In the genomic region with DNA sequence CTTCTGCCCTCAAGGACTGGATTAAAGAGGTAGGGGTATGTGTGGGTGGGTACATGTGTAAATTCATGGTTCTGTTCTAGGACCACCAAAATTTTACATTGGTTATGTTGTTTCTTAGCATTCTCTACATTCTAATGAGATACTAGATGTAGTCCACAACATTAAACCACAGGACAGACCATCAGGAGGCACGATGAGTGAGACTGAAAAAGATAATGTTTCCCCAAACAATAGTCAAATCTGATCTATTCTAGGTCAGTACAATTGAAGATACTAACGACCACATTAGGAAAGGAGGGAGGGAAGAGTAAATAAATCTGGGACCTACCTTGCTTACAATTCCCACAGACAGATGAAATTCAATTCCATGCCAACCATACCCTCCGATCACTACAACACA, we compare ENCODE assay signal across 1 cellular context.
TF ChIP-seq lines count a peak whose summit lies in the region.

No MANE protein-coding gene starts in this region.

TF ChIP-seq in HEK293, 187 proteins besides CTCF, POLR2A, EP300 and RAD21:
- no peak for TF ChIP-seq SP3 (tag by site-specific recombination; IDR thresholded peaks at IDR 0.05)
- TF ChIP-seq TRIM28 (IDR thresholded peaks at IDR 0.05; ENCODE audit: borderline replicate concordance, low read length): 0 out of 2 replicates have a peak, but pooled peaks have one; percentile 19
